Comparison of ENCODE assay signal across 1 cellular context in the genomic region with DNA sequence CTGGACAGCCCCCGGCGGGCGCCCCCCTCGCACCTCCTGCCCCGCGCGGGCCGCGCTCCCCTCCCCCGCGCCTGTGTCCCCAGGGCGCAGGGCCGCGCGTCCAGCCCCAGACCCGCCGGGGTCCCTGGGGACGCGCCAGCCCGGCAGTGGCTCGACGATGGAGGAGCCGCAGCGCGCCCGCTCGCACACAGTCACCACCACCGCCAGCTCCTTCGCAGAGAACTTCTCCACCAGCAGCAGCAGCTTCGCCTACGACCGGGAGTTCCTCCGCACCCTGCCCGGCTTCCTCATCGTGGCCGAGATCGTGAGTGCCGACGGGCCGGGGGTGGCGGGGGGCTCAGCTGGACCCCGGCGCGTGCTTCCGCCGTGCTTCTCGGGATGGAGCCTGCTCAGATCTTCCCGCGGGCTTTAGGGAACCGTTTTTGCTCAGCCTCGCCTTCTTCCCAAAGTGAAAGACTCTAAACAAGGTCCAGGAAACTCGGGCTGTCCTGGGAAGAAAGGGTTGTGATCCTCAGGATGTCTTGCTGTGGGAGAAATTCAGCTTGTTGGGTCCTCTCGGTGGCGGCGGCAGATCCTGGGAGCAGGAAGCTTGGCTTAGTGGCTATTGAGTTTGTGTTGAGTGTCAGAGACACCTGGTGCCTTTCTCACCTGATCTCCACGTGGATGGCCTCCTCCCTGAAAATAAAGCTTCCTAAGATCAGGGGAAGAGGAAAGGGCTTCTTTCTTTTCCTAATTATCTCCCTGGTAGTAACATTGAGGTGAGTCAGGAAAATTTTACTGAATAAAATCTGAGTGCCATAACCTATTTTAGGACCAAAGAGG.
TF ChIP-seq lines count a peak whose summit lies in the region.

No MANE protein-coding gene starts in this region.

TF ChIP-seq in HepG2, 621 proteins besides CTCF, POLR2A, EP300 and RAD21 (continued from another document and continues in another):
- TF ChIP-seq SNAPC4 (CRISPR knock-in tag; IDR thresholded peaks at IDR 0.05) = no peak
- no peak for TF ChIP-seq PLSCR1 (CRISPR knock-in tag; IDR thresholded peaks at IDR 0.05; ENCODE audit: borderline replicate concordance)
- no peak for TF ChIP-seq HNRNPL (IDR thresholded peaks at IDR 0.05; ENCODE audit: low read depth, low read length)
- TF ChIP-seq, protein P1, sequence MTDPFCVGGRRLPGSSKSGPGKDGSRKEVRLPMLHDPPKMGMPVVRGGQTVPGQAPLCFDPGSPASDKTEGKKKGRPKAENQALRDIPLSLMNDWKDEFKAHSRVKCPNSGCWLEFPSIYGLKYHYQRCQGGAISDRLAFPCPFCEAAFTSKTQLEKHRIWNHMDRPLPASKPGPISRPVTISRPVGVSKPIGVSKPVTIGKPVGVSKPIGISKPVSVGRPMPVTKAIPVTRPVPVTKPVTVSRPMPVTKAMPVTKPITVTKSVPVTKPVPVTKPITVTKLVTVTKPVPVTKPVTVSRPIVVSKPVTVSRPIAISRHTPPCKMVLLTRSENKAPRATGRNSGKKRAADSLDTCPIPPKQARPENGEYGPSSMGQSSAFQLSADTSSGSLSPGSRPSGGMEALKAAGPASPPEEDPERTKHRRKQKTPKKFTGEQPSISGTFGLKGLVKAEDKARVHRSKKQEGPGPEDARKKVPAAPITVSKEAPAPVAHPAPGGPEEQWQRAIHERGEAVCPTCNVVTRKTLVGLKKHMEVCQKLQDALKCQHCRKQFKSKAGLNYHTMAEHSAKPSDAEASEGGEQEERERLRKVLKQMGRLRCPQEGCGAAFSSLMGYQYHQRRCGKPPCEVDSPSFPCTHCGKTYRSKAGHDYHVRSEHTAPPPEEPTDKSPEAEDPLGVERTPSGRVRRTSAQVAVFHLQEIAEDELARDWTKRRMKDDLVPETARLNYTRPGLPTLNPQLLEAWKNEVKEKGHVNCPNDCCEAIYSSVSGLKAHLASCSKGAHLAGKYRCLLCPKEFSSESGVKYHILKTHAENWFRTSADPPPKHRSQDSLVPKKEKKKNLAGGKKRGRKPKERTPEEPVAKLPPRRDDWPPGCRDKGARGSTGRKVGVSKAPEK (CRISPR knock-in tag; IDR thresholded peaks at IDR 0.05; ENCODE audit: borderline replicate concordance) = no peak
- no peak for TF ChIP-seq ZNF30 (CRISPR knock-in tag; IDR thresholded peaks at IDR 0.05)
- no peak for TF ChIP-seq ATF2 (CRISPR knock-in tag; IDR thresholded peaks at IDR 0.05)
- TF ChIP-seq GATAD1 (CRISPR knock-in tag; IDR thresholded peaks at IDR 0.05) = no peak
- no peak for TF ChIP-seq KAT8 (CRISPR knock-in tag; IDR thresholded peaks at IDR 0.05)
- TF ChIP-seq MAF1 (CRISPR knock-in tag; IDR thresholded peaks at IDR 0.05; ENCODE audit: borderline replicate concordance) = no peak
- TF ChIP-seq HDAC1 (CRISPR knock-in tag; IDR thresholded peaks at IDR 0.05) = 0 out of 2 replicates have a peak, but pooled peaks have one; percentile 37
- no peak for TF ChIP-seq ZNF331 (CRISPR knock-in tag; IDR thresholded peaks at IDR 0.05)
- no peak for TF ChIP-seq ONECUT2 (CRISPR knock-in tag; IDR thresholded peaks at IDR 0.05)
- TF ChIP-seq SRSF1 (optimal IDR thresholded peaks at IDR 0.05; ENCODE audit: low read depth, low read length) = no peak
- TF ChIP-seq ZNF567 (CRISPR knock-in tag; IDR thresholded peaks at IDR 0.05; ENCODE audit: borderline replicate concordance) = no peak
- TF ChIP-seq, protein P2, sequence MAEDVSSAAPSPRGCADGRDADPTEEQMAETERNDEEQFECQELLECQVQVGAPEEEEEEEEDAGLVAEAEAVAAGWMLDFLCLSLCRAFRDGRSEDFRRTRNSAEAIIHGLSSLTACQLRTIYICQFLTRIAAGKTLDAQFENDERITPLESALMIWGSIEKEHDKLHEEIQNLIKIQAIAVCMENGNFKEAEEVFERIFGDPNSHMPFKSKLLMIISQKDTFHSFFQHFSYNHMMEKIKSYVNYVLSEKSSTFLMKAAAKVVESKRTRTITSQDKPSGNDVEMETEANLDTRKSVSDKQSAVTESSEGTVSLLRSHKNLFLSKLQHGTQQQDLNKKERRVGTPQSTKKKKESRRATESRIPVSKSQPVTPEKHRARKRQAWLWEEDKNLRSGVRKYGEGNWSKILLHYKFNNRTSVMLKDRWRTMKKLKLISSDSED (CRISPR knock-in tag; IDR thresholded peaks at IDR 0.05) = no peak
- TF ChIP-seq, protein P3, sequence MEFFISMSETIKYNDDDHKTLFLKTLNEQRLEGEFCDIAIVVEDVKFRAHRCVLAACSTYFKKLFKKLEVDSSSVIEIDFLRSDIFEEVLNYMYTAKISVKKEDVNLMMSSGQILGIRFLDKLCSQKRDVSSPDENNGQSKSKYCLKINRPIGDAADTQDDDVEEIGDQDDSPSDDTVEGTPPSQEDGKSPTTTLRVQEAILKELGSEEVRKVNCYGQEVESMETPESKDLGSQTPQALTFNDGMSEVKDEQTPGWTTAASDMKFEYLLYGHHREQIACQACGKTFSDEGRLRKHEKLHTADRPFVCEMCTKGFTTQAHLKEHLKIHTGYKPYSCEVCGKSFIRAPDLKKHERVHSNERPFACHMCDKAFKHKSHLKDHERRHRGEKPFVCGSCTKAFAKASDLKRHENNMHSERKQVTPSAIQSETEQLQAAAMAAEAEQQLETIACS (CRISPR knock-in tag; IDR thresholded peaks at IDR 0.05) = no peak
- TF ChIP-seq MAFK (conservative IDR thresholded peaks at IDR 0.05 in 1 of 2, IDR thresholded peaks at IDR 0.05 in 1 of 2; ENCODE audit: low read length in 2 of 2) = no peak
- TF ChIP-seq ZSCAN21 (CRISPR knock-in tag; IDR thresholded peaks at IDR 0.05; ENCODE audit: borderline replicate concordance) = 0 out of 2 replicates have a peak, but pooled peaks have one; percentile 15
- TF ChIP-seq SNAPC5 (CRISPR knock-in tag; IDR thresholded peaks at IDR 0.05; ENCODE audit: borderline replicate concordance) = no peak
- TF ChIP-seq, protein P4, sequence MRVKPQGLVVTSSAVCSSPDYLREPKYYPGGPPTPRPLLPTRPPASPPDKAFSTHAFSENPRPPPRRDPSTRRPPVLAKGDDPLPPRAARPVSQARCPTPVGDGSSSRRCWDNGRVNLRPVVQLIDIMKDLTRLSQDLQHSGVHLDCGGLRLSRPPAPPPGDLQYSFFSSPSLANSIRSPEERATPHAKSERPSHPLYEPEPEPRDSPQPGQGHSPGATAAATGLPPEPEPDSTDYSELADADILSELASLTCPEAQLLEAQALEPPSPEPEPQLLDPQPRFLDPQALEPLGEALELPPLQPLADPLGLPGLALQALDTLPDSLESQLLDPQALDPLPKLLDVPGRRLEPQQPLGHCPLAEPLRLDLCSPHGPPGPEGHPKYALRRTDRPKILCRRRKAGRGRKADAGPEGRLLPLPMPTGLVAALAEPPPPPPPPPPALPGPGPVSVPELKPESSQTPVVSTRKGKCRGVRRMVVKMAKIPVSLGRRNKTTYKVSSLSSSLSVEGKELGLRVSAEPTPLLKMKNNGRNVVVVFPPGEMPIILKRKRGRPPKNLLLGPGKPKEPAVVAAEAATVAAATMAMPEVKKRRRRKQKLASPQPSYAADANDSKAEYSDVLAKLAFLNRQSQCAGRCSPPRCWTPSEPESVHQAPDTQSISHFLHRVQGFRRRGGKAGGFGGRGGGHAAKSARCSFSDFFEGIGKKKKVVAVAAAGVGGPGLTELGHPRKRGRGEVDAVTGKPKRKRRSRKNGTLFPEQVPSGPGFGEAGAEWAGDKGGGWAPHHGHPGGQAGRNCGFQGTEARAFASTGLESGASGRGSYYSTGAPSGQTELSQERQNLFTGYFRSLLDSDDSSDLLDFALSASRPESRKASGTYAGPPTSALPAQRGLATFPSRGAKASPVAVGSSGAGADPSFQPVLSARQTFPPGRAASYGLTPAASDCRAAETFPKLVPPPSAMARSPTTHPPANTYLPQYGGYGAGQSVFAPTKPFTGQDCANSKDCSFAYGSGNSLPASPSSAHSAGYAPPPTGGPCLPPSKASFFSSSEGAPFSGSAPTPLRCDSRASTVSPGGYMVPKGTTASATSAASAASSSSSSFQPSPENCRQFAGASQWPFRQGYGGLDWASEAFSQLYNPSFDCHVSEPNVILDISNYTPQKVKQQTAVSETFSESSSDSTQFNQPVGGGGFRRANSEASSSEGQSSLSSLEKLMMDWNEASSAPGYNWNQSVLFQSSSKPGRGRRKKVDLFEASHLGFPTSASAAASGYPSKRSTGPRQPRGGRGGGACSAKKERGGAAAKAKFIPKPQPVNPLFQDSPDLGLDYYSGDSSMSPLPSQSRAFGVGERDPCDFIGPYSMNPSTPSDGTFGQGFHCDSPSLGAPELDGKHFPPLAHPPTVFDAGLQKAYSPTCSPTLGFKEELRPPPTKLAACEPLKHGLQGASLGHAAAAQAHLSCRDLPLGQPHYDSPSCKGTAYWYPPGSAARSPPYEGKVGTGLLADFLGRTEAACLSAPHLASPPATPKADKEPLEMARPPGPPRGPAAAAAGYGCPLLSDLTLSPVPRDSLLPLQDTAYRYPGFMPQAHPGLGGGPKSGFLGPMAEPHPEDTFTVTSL (CRISPR knock-in tag; IDR thresholded peaks at IDR 0.05; ENCODE audit: borderline replicate concordance) = no peak
- TF ChIP-seq KDM3A (CRISPR knock-in tag; IDR thresholded peaks at IDR 0.05; ENCODE audit: low read depth) = no peak
- 0 out of 2 replicates have a peak, but pooled peaks have one; percentile 25 for TF ChIP-seq TBX2 (CRISPR knock-in tag; IDR thresholded peaks at IDR 0.05; ENCODE audit: borderline replicate concordance)
- no peak for TF ChIP-seq TAF15 (IDR thresholded peaks at IDR 0.05; ENCODE audit: low read depth, low read length, poor library complexity, severe bottlenecking)
- TF ChIP-seq ZNF234 (CRISPR knock-in tag; conservative IDR thresholded peaks at IDR 0.05) = 0 out of 2 replicates have a peak, but pooled peaks have one; percentile 46
- TF ChIP-seq ZSCAN9 (CRISPR knock-in tag; IDR thresholded peaks at IDR 0.05; ENCODE audit: borderline replicate concordance) = no peak
- TF ChIP-seq KAT7 (CRISPR knock-in tag; IDR thresholded peaks at IDR 0.05; ENCODE audit: borderline replicate concordance) = no peak
- no peak for TF ChIP-seq ZNF564 (CRISPR knock-in tag; IDR thresholded peaks at IDR 0.05)
- TF ChIP-seq, protein P5, sequence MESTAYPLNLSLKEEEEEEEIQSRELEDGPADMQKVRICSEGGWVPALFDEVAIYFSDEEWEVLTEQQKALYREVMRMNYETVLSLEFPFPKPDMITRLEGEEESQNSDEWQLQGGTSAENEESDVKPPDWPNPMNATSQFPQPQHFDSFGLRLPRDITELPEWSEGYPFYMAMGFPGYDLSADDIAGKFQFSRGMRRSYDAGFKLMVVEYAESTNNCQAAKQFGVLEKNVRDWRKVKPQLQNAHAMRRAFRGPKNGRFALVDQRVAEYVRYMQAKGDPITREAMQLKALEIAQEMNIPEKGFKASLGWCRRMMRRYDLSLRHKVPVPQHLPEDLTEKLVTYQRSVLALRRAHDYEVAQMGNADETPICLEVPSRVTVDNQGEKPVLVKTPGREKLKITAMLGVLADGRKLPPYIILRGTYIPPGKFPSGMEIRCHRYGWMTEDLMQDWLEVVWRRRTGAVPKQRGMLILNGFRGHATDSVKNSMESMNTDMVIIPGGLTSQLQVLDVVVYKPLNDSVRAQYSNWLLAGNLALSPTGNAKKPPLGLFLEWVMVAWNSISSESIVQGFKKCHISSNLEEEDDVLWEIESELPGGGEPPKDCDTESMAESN (CRISPR knock-in tag; conservative IDR thresholded peaks at IDR 0.05) = no peak
- TF ChIP-seq DNMT1 (CRISPR knock-in tag; IDR thresholded peaks at IDR 0.05) = no peak
- no peak for TF ChIP-seq NAIF1 (CRISPR knock-in tag; IDR thresholded peaks at IDR 0.05; ENCODE audit: borderline replicate concordance)
- TF ChIP-seq MBD4 (IDR thresholded peaks at IDR 0.05; ENCODE audit: borderline replicate concordance, low read length) = no peak
